ENCODE assay signal across 21 cellular contexts in genomic region chr18:68985172-68985820, GRCh38.
DNase-seq lines count a peak whose midpoint lies in the region; ATAC-seq, FAIRE-seq and TF ChIP-seq lines count a peak whose summit lies in the region.
"Had no signal": no experiment of that assay in that cellular context is flagged by ENCODE, and none has a peak within 500 bp of the region (broad histone marks: within the 10 kb centered on the region; RNA-seq: fewer than 3 reads in every experiment).

No MANE protein-coding gene starts in this region.

- DNase-seq in H1 (ENCODE audit: low read depth in 1 of 2, low spot score in 2 of 2) (no peak), RWPE1 (ENCODE audit: low spot score) (no peak), superior temporal gyrus (ENCODE audit: extremely low spot score) (no peak), prostate gland (ENCODE audit: low spot score) (no peak), urothelium cell line (ENCODE audit: low spot score) (no peak)
- DNase-seq: activated CD4-positive, alpha-beta T cell treated with anti-CD3 and anti-CD28 coated beads for 4 hours; activated CD8-positive, alpha-beta memory T cell treated with anti-CD3 and anti-CD28 coated beads, Interleukin-2, amount 50 U/mL, for 48 hours; activated naive CD4-positive, alpha-beta T cell treated with Interleukin-2 at 50 U/mL for 16 hours; CD8-positive, alpha-beta T cell; left cardiac atrium; MG63; midbrain; NCI-H1930; NCI-H510A treated with DMSO at 0.1 percent for 48 hours; stimulated activated naive CD8-positive, alpha-beta T cell treated with anti-CD3 and anti-CD28 coated beads, Interleukin-15, amount 100 ng/mL, for 72 hours; T1000; uterus had no signal

- TF ChIP-seq EP300 in H1 (IDR thresholded peaks at IDR 0.05; ENCODE audit: borderline replicate concordance in 1 of 2, low read depth in 2 of 2, low read length in 2 of 2): no peak

- H2BK120ac ChIP-seq in H1 (replicated peaks; ENCODE audit: low read depth, low read length): no peak overlapping the region

- no peak overlapping the region for H4K8ac ChIP-seq in H1 (ENCODE audit: extremely low read depth, insufficient read depth, low read length)

- no peaks in the 10 kb centered on the region for H4K20me1 ChIP-seq in H1 (replicated peaks in 1 of 2; ENCODE audit: control insufficient read depth in 1 of 2, insufficient read depth in 2 of 2, low read length in 2 of 2)

- no peak overlapping the region for H2BK5ac ChIP-seq in H1 (ENCODE audit: low read depth, low read length)

- TF ChIP-seq CTCF in H1 (IDR thresholded peaks at IDR 0.05; ENCODE audit: control extremely low read depth in 1 of 3, insufficient read depth in 1 of 3, low read depth in 1 of 3, low read length in 3 of 3) (no peak), RWPE1 (conservative IDR thresholded peaks at IDR 0.05; ENCODE audit: low read depth) (no peak), prostate gland (IDR thresholded peaks at IDR 0.05) (no peak)

- H4K5ac ChIP-seq in H1 (ENCODE audit: insufficient read length, low read depth, low read length): no peak overlapping the region

- H2AK5ac ChIP-seq in H1 (ENCODE audit: low read depth, low read length): no peak overlapping the region

- H3K79me1 ChIP-seq in H1 (ENCODE audit: low read depth, low read length): no peaks in the 10 kb centered on the region

- CTCF ChIA-PET in H1 (lab: Charles Lee; ENCODE audit: partially characterized antibody) (interaction anchor here (0.6 kb wide), 1 partner anchor 299 kb away, joined by 3 read pairs; no protein-coding TSS in a partner anchor), RWPE1 (lab: Yijun Ruan, JAX) (no interaction called here)

- H3K27ac ChIP-seq in H1 (ENCODE audit: low read depth, low read length) (no peak overlapping the region), RWPE1 (no peak overlapping the region), prostate gland (no peak overlapping the region)
- H3K27ac ChIP-seq: uterus had no signal

- no peaks in the 10 kb centered on the region for H3K79me2 ChIP-seq in H1 (ENCODE audit: control insufficient read depth in 1 of 2, insufficient read depth in 2 of 2, low read length in 2 of 2)

- H2BK12ac ChIP-seq in H1 (ENCODE audit: low read depth, low read length): no peak overlapping the region

- no peak overlapping the region for H3K9ac ChIP-seq in H1 (replicated peaks in 1 of 4; ENCODE audit: extremely low read depth in 1 of 4, low read depth in 3 of 4, low read length in 3 of 4)

- H3K18ac ChIP-seq in H1 (ENCODE audit: extremely low read depth, low read length): no peak overlapping the region

- POLR2A ChIA-PET in H1 (lab: Charles Lee; ENCODE audit: partially characterized antibody): no interaction called here
- POLR2A ChIA-PET in RWPE1 (lab: Yijun Ruan, JAX; ENCODE audit: low non-redundant PET): no interaction called here

- intact Hi-C loops in prostate gland (cut with DNase I): no loop called here

- no peak overlapping the region for H3K56ac ChIP-seq in H1 (replicated peaks; ENCODE audit: insufficient read length, low read depth, low read length)

- no peak overlapping the region for H3K4me3 ChIP-seq in H1 (ENCODE audit: extremely low read depth in 1 of 4, insufficient read depth in 2 of 4, low read depth in 3 of 4, low read length in 4 of 4)
- no peak overlapping the region for H3K4me3 ChIP-seq in prostate gland
- H3K4me3 ChIP-seq: MG63, uterus had no signal

- H3K4me1 ChIP-seq in H1 (replicated peaks in 1 of 4; ENCODE audit: control insufficient read depth in 3 of 4, insufficient read depth in 4 of 4, low read length in 3 of 4): no peaks in the 10 kb centered on the region
- H3K4me1 ChIP-seq in prostate gland (replicated peaks): no peaks in the 10 kb centered on the region
- H3K4me1 ChIP-seq: uterus had no signal

- no peaks in the 10 kb centered on the region for H3K36me3 ChIP-seq in H1 (ENCODE audit: control insufficient read depth in 2 of 4, insufficient read depth in 4 of 4, low read length in 3 of 4)
- H3K36me3 ChIP-seq in prostate gland: no peaks in the 10 kb centered on the region
- H3K36me3 ChIP-seq: MG63, uterus had no signal

- H3K4ac ChIP-seq in H1 (replicated peaks; ENCODE audit: insufficient read length, low read depth, low read length): no peak overlapping the region

- FAIRE-seq in H1 (lab: Jason Lieb, UNC) (no peak), urothelium cell line (lab: Jason Lieb, UNC) (no peak)
- FAIRE-seq: endometrium had no signal

- TF ChIP-seq POLR2A in H1 (IDR thresholded peaks at IDR 0.05; ENCODE audit: control extremely low read depth in 1 of 2, low read depth in 2 of 2, low read length in 2 of 2): no peak
- TF ChIP-seq POLR2A in prostate gland (IDR thresholded peaks at IDR 0.05): no peak

- no peak overlapping the region for H3K14ac ChIP-seq in H1 (ENCODE audit: insufficient read length)

- H3K23me2 ChIP-seq in H1 (ENCODE audit: low read depth, low read length): no peaks in the 10 kb centered on the region

- no peak overlapping the region for H4K91ac ChIP-seq in H1 (replicated peaks; ENCODE audit: insufficient read length, low read length)

- no peak for TF ChIP-seq RAD21 in H1 (IDR thresholded peaks at IDR 0.05 in 1 of 2, conservative IDR thresholded peaks at IDR 0.05 in 1 of 2; ENCODE audit: low read depth in 2 of 2, low read length in 2 of 2)

- WGBS in H1 (ENCODE audit: extremely low coverage in 1 of 2, insufficient coverage in 1 of 2, insufficient read length in 1 of 2, insufficient replicate concordance in 2 of 2, low coverage in 1 of 2, low lambda C conversion rate in 2 of 2, missing lambda C conversion rate in 1 of 2), 2 experiments: 64% methylated on average over 2 of the region's 2 CpGs; no CpG with 5 or more reads in 1 of the 2 experiments
- 79% methylated on average over 2 of the region's 2 CpGs for WGBS in prostate gland

- H2BK15ac ChIP-seq in H1 (ENCODE audit: low read length): no peak overlapping the region

- H3K4me2 ChIP-seq in H1 (ENCODE audit: insufficient read depth in 1 of 2, low read depth in 2 of 2, low read length in 2 of 2): no peak overlapping the region

- no peak overlapping the region for H3K23ac ChIP-seq in H1 (ENCODE audit: insufficient read length)

- H2AFZ ChIP-seq in H1 (ENCODE audit: low read length): 0 out of 2 replicates have a peak overlapping the region, but pooled peaks have one; percentile 40

- H3K27me3 ChIP-seq in H1 (replicated peaks in 1 of 4; ENCODE audit: control insufficient read depth in 3 of 4, extremely low read depth in 1 of 4, insufficient read depth in 3 of 4, low read length in 3 of 4) (no peaks in the 10 kb centered on the region), prostate gland (replicated peaks; ENCODE audit: insufficient read depth) (no peaks in the 10 kb centered on the region)
- H3K27me3 ChIP-seq: MG63, uterus had no signal

- ATAC-seq in GM18861 (IDR thresholded peaks at IDR 0.05; ENCODE audit: unreplicated experiment): peak; percentile 47
- ATAC-seq in GM21381 (IDR thresholded peaks at IDR 0.05; ENCODE audit: unreplicated experiment): peak; percentile 84
- ATAC-seq in HG03066 (IDR thresholded peaks at IDR 0.05; ENCODE audit: low read depth, unreplicated experiment): peak; percentile 97
- ATAC-seq: CD8-positive, alpha-beta T cell; left cardiac atrium; stimulated activated naive CD8-positive, alpha-beta T cell treated with anti-CD3 and anti-CD28 coated beads, Interleukin-15, amount 100 ng/mL, for 72 hours had no signal

- H3K9me3 ChIP-seq in H1 (ENCODE audit: insufficient read depth in 2 of 2, low read depth in 1 of 2, low read length in 1 of 2): no peaks in the 10 kb centered on the region
- H3K9me3 ChIP-seq in prostate gland: no peaks in the 10 kb centered on the region

- no peak overlapping the region for H2BK20ac ChIP-seq in H1 (ENCODE audit: low read length)

TF ChIP-seq in H1, 55 proteins besides CTCF, POLR2A, EP300 and RAD21:
- TF ChIP-seq CHD1 (IDR thresholded peaks at IDR 0.05; ENCODE audit: low read depth, low read length) (no peak), KDM5A (IDR thresholded peaks at IDR 0.05; ENCODE audit: low read length) (no peak), SRF (IDR thresholded peaks at IDR 0.05; ENCODE audit: low read depth, low read length) (no peak), CBX8 (IDR thresholded peaks at IDR 0.05; ENCODE audit: borderline replicate concordance, low read depth, low read length) (no peak), HDAC6 (IDR thresholded peaks at IDR 0.05; ENCODE audit: low read depth, low read length) (no peak), KDM4A (IDR thresholded peaks at IDR 0.05; ENCODE audit: low read depth, low read length, severe bottlenecking) (no peak), SUZ12 (IDR thresholded peaks at IDR 0.05; ENCODE audit: low read length) (no peak), JUND (IDR thresholded peaks at IDR 0.05; ENCODE audit: low read length) (no peak), TBP (IDR thresholded peaks at IDR 0.05; ENCODE audit: low read depth, low read length) (no peak), MAX (IDR thresholded peaks at IDR 0.05) (no peak), RBBP5 (IDR thresholded peaks at IDR 0.05; ENCODE audit: borderline replicate concordance, low read depth, low read length) (no peak), GABPA (IDR thresholded peaks at IDR 0.05; ENCODE audit: borderline replicate concordance, insufficient read depth, low read length) (no peak), RNF2 (IDR thresholded peaks at IDR 0.05; ENCODE audit: borderline replicate concordance, low read depth, low read length, missing control alignments, poor library complexity, severe bottlenecking) (no peak), SIN3A (conservative IDR thresholded peaks at IDR 0.05 in 1 of 2, IDR thresholded peaks at IDR 0.05 in 1 of 2; ENCODE audit: low read depth in 1 of 2, low read length in 2 of 2) (no peak), RFX5 (IDR thresholded peaks at IDR 0.05; ENCODE audit: borderline replicate concordance, low read depth, low read length) (no peak)

Comparison
In these comparisons a context has a peak if more than half of its experiments do, and no peak if none do; other contexts are left out.
1. ATAC-seq: peak in every context shown above with its lines; median percentile 97 in HG03066; 84 in GM21381; 47 in GM18861.